ENCODE assay signal across 10 cellular contexts in the genomic region with DNA sequence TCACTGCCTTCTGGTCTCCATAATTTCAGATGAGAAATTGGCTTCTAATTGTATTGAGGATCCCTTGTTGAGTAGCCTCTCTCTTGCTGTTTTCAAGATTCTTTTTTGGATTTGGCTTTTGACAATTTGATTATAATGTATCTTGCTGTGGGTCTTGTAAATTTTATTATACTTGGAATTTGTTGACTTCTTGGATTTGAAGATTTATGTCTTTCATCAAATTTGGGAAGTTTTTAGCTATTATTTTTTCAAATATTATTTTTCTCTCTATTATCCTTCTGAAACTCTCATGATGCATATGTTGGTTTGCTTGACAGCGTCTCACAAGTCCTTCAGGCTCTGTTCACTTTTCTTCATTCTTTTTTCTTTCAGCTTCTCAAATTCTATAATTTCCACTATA.
A peak's percentile ranks its signal among the peaks of the same experiment; 100 is the strongest.
ATAC-seq and TF ChIP-seq lines count a peak whose summit lies in the region.
"Had no signal": no experiment of that assay in that cellular context is flagged by ENCODE, and none has a peak within 500 bp of the region (broad histone marks: within the 10 kb centered on the region; RNA-seq: fewer than 3 reads in every experiment).

No MANE protein-coding gene starts in this region.

- TF ChIP-seq CTCF in HEK293 (tag by site-specific recombination; IDR thresholded peaks at IDR 0.05): no peak

- H3K27ac ChIP-seq in HEK293 (ENCODE audit: extremely low read depth, low read depth, low read length): no peak overlapping the region
- H3K27ac ChIP-seq: 22Rv1; A549; BLaER1; BLaER1 treated with 17β-estradiol and CSF1 and Interleukin-3, amounts not matched to agents 10 nM and 100 nM; C4-2B had no signal

- no peak overlapping the region for H3K4me3 ChIP-seq in HEK293 (ENCODE audit: low read depth, low read length)
- H3K4me3 ChIP-seq: A549; BLaER1; BLaER1 treated with 17β-estradiol and CSF1 and Interleukin-3, amounts not matched to agents 10 nM and 100 nM had no signal

- CTCF ChIA-PET in HEK293 (lab: Yijun Ruan, JAX): no interaction called here

- no peaks in the 10 kb centered on the region for H3K36me3 ChIP-seq in HEK293 (ENCODE audit: control insufficient read depth in 2 of 2, insufficient read depth in 1 of 2, low read length in 2 of 2)
- H3K36me3 ChIP-seq: BE2C; BLaER1; BLaER1 treated with 17β-estradiol and CSF1 and Interleukin-3, amounts not matched to agents 10 nM and 100 nM had no signal

- ATAC-seq in HG03139 (IDR thresholded peaks at IDR 0.05; ENCODE audit: unreplicated experiment): no peak
- ATAC-seq: A549; CD8-positive, alpha-beta T cell had no signal

- H3K4me1 ChIP-seq in HEK293 (ENCODE audit: control insufficient read depth, insufficient read depth, low read length): no peaks in the 10 kb centered on the region
- H3K4me1 ChIP-seq: A549; BE2C; BLaER1; BLaER1 treated with 17β-estradiol and CSF1 and Interleukin-3, amounts not matched to agents 10 nM and 100 nM; Caco-2 had no signal

- POLR2A ChIA-PET in HEK293 (lab: Yijun Ruan, JAX): no interaction called here

- H3K9me3 ChIP-seq in HEK293 (ENCODE audit: control insufficient read depth, insufficient read depth, low read depth, low read length): no peaks in the 10 kb centered on the region
- H3K9me3 ChIP-seq: A549, BE2C, Caco-2 had no signal

TF ChIP-seq in HEK293, 187 proteins besides CTCF, POLR2A, EP300 and RAD21:
- TF ChIP-seq ZNF223 (tag by site-specific recombination; IDR thresholded peaks at IDR 0.05): no peak
- TF ChIP-seq ZNF558 (tag by site-specific recombination; IDR thresholded peaks at IDR 0.05): peak; percentile 97
- no peak for TF ChIP-seq BCL11B (tag by site-specific recombination; IDR thresholded peaks at IDR 0.05; ENCODE audit: low read depth)
- TF ChIP-seq ZNF514 (tag by site-specific recombination; IDR thresholded peaks at IDR 0.05): no peak
- no peak for TF ChIP-seq ZNF433 (tag by site-specific recombination; IDR thresholded peaks at IDR 0.05; ENCODE audit: low read depth)
